In the genomic region with DNA sequence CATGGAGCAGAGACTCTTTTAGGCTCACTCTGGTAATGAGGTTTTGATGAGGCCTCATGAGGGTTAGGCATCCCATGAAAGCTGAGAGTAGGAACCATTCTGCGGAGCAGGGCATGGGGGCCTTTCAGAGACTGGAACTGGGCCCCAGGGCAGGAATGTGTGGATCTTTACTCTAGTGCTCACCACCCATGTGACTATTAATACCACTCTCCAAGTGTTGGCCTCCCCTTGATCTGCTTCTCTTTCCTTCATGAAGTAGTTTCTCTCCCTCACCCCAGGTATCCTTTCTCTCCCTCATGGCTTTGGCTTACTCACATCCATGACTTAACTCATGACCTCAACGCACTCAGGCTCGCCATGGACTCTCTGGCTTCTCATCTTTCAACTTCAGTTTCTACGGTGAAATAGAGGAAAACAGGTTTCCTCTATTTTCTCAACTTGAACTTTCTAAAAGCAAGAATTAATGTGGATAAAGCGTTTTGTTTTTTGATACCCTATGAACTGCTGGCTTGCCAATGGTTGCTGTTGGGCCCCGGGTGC, we compare ENCODE assay signal across 24 cellular contexts. TPM values are rescaled to one million over a fixed set of nuclear protein-coding genes. Genes with fewer than 3 reads are reported as not detected.
A peak's percentile ranks its signal among the peaks of the same experiment; 100 is the strongest.
DNase-seq lines count a peak whose midpoint lies in the region; ATAC-seq and TF ChIP-seq lines count a peak whose summit lies in the region.
"Had no signal": no experiment of that assay in that cellular context is flagged by ENCODE, and none has a peak within 500 bp of the region (broad histone marks: within the 10 kb centered on the region; RNA-seq: fewer than 3 reads in every experiment).

No MANE protein-coding gene starts in this region.

- H3K4me1 Mint-ChIP-seq in GM23338 (peaks cover 9% of the 10 kb centered on the region), osteocyte (ENCODE audit: unreplicated experiment) (no peaks in the 10 kb centered on the region)

- no peak overlapping the region for H2BK15ac ChIP-seq in mesenchymal stem cell (ENCODE audit: low read depth, poor library complexity, severe bottlenecking)

- no peak overlapping the region for H2BK5ac ChIP-seq in mesenchymal stem cell (ENCODE audit: low read depth, low read length, poor library complexity, severe bottlenecking)

- no peaks in the 10 kb centered on the region for H3K79me2 ChIP-seq in GM23338 (replicated peaks; ENCODE audit: insufficient read depth)

- no peak overlapping the region for H3K14ac ChIP-seq in mesenchymal stem cell (ENCODE audit: low read length in 2 of 2)

- H3K4me2 ChIP-seq in BLaER1 (peak overlapping the region; percentile 61), GM23338 (no peak overlapping the region), mesenchymal stem cell (ENCODE audit: low read length, poor library complexity, severe bottlenecking) (no peak overlapping the region)
- H3K4me2 ChIP-seq: A549, SK-N-SH had no signal

- H3K9me3 ChIP-seq in BLaER1 = no peaks in the 10 kb centered on the region
- no peaks in the 10 kb centered on the region for H3K9me3 ChIP-seq in mesenchymal stem cell (ENCODE audit: control insufficient read depth, low read length)
- H3K9me3 ChIP-seq: A549, SK-N-SH had no signal

- DNase-seq in GM23338 (ENCODE audit: low spot score) (no peak), choroid plexus epithelial cell (ENCODE audit: low read depth) (peak; percentile 26), osteocyte (ENCODE audit: extremely low spot score, unreplicated experiment) (peak; percentile 53), mesenchymal stem cell (no peak), superior temporal gyrus (ENCODE audit: extremely low spot score) (no peak)
- DNase-seq in activated effector memory CD4-positive, alpha-beta T cell treated with Interleukin-2 at 50 U/mL for 16 hours = no peak
- DNase-seq: C1 segment of cervical spinal cord, COR-L47, DMS153, GM23248, HCEC 1CT, IMR-90, MM.1S, NCI-H1092, NCI-H1436 treated with DMSO at 0.1 percent for 48 hours, NCI-H2029 treated with DMSO at 0.1 percent for 48 hours, NCI-H2171, NCI-H526 treated with DMSO at 0.1 percent for 48 hours, RPMI8226, SHP77 treated with DMSO at 0.1 percent for 48 hours, SK-N-SH had no signal

- no peaks in the 10 kb centered on the region for H3K9me2 ChIP-seq in GM23338 (ENCODE audit: insufficient read depth)
- H3K9me2 ChIP-seq: SK-N-SH had no signal

- H4K8ac ChIP-seq in mesenchymal stem cell (ENCODE audit: low read length) = no peak overlapping the region

- H3K27ac ChIP-seq in BLaER1 (no peak overlapping the region), GM23338 (ENCODE audit: low read depth) (no peak overlapping the region), mesenchymal stem cell (ENCODE audit: low read length, poor library complexity, severe bottlenecking) (no peak overlapping the region)
- H3K27ac ChIP-seq: A549, GM23248 had no signal

- no peak overlapping the region for H3K4me3 ChIP-seq in BLaER1
- H3K4me3 ChIP-seq in GM23338 = no peak overlapping the region
- no peak overlapping the region for H3K4me3 ChIP-seq in choroid plexus epithelial cell (ENCODE audit: low read depth, low read length)
- H3K4me3 ChIP-seq in mesenchymal stem cell (ENCODE audit: insufficient read depth in 1 of 2, low read depth in 1 of 2, low read length in 2 of 2) = no peak overlapping the region
- H3K4me3 ChIP-seq: A549, GM12878, GM23248 had no signal

- no peaks in the 10 kb centered on the region for H3F3A ChIP-seq in GM23338 (replicated peaks; ENCODE audit: low read depth)

- TF ChIP-seq CTCF in GM23338 (conservative IDR thresholded peaks at IDR 0.05; ENCODE audit: low read depth in 2 of 2) = no peak
- TF ChIP-seq CTCF in choroid plexus epithelial cell (conservative IDR thresholded peaks at IDR 0.05; ENCODE audit: low read depth, low read length) = no peak
- TF ChIP-seq CTCF in osteocyte (IDR thresholded peaks at IDR 0.05) = no peak

- no peak overlapping the region for H4K91ac ChIP-seq in mesenchymal stem cell (ENCODE audit: low read length)

- no peak for ATAC-seq in GM23338
- ATAC-seq: A549, GM12878 had no signal

- H3K27ac Mint-ChIP-seq in GM23338 = no peak overlapping the region
- H3K27ac Mint-ChIP-seq in osteocyte (ENCODE audit: unreplicated experiment) = no peak overlapping the region

- 95% methylated on average over 6 of the region's 6 CpGs for WGBS in mesenchymal stem cell

- H2AK5ac ChIP-seq in mesenchymal stem cell (ENCODE audit: low read length, severe bottlenecking) = no peak overlapping the region

- H3K27me3 ChIP-seq in BLaER1 (no peaks in the 10 kb centered on the region), GM23338 (ENCODE audit: insufficient read depth) (no peaks in the 10 kb centered on the region), mesenchymal stem cell (ENCODE audit: control insufficient read depth in 1 of 2, insufficient read depth in 1 of 2, low read length in 2 of 2) (no peaks in the 10 kb centered on the region)

- no peaks in the 10 kb centered on the region for H3K36me3 Mint-ChIP-seq in GM23338 (ENCODE audit: low read depth)
- no peaks in the 10 kb centered on the region for H3K36me3 Mint-ChIP-seq in osteocyte (ENCODE audit: unreplicated experiment)

- H3K4me1 ChIP-seq in BLaER1 (peaks cover 39% of the 10 kb centered on the region), GM23338 (ENCODE audit: insufficient read depth) (no peaks in the 10 kb centered on the region; the same call in 1 of the 2 replicates), mesenchymal stem cell (ENCODE audit: control insufficient read depth, insufficient read depth, low read depth, low read length) (no peaks in the 10 kb centered on the region)

- H3K9ac ChIP-seq in BLaER1 (no peak overlapping the region), mesenchymal stem cell (ENCODE audit: low read length) (no peak overlapping the region)
- H3K9ac ChIP-seq: GM23248, SK-N-SH had no signal

- H3K4me3 Mint-ChIP-seq in GM23338 (no peak overlapping the region), osteocyte (ENCODE audit: unreplicated experiment) (no peak overlapping the region)

- no peak overlapping the region for H2BK12ac ChIP-seq in mesenchymal stem cell (ENCODE audit: low read length in 2 of 2)

- H3K9me3 Mint-ChIP-seq in GM23338 (no peaks in the 10 kb centered on the region), osteocyte (ENCODE audit: unreplicated experiment) (no peaks in the 10 kb centered on the region)

- H3K23ac ChIP-seq in mesenchymal stem cell (ENCODE audit: low read length in 2 of 2) = no peak overlapping the region

- H3K79me1 ChIP-seq in mesenchymal stem cell (replicated peaks; ENCODE audit: low read length, poor library complexity, severe bottlenecking) = no peaks in the 10 kb centered on the region

- H4K20me1 ChIP-seq in BLaER1 (no peaks in the 10 kb centered on the region), GM23338 (replicated peaks; ENCODE audit: insufficient read depth) (no peaks in the 10 kb centered on the region)

- no peaks in the 10 kb centered on the region for H3K36me3 ChIP-seq in BLaER1
- H3K36me3 ChIP-seq in GM23338 (ENCODE audit: insufficient read depth) = no peaks in the 10 kb centered on the region
- no peaks in the 10 kb centered on the region for H3K36me3 ChIP-seq in mesenchymal stem cell (ENCODE audit: control insufficient read depth in 1 of 2, insufficient read depth in 2 of 2, low read depth in 1 of 2, low read length in 2 of 2)

- no peak overlapping the region for H3K4ac ChIP-seq in mesenchymal stem cell (ENCODE audit: low read depth in 1 of 2, low read length in 2 of 2)

- no peak overlapping the region for H3K18ac ChIP-seq in mesenchymal stem cell (ENCODE audit: low read depth in 1 of 2, low read length in 2 of 2)

- H2AFZ ChIP-seq in GM23338 (peak overlapping the region; percentile 14; the same call in 1 of the 2 replicates), mesenchymal stem cell (ENCODE audit: low read depth, low read length) (no peak overlapping the region)
- H2AFZ ChIP-seq: GM23248 had no signal

- H2BK120ac ChIP-seq in mesenchymal stem cell (ENCODE audit: low read depth, low read length) = no peak overlapping the region

- peaks cover 1% of the 10 kb centered on the region for H3K27me3 Mint-ChIP-seq in GM23338 (ENCODE audit: insufficient read depth, low read depth, poor library complexity)
- H3K27me3 Mint-ChIP-seq in osteocyte (ENCODE audit: unreplicated experiment) = no peaks in the 10 kb centered on the region

TF ChIP-seq in GM23338, 12 proteins besides CTCF, POLR2A, EP300 and RAD21 (continues in another document):
- TF ChIP-seq ZNF331 (CRISPR knock-in tag; IDR thresholded peaks at IDR 0.05; ENCODE audit: low read depth) (no peak), NANOG (IDR thresholded peaks at IDR 0.05; ENCODE audit: borderline replicate concordance) (no peak), CREB1 (CRISPR knock-in tag; IDR thresholded peaks at IDR 0.05; ENCODE audit: low read depth) (no peak), POLR2AphosphoS5 (IDR thresholded peaks at IDR 0.05; ENCODE audit: low read depth) (no peak), EZH2phosphoT487 (IDR thresholded peaks at IDR 0.05; ENCODE audit: unreplicated experiment) (no peak), STAT1 (IDR thresholded peaks at IDR 0.05; ENCODE audit: unreplicated experiment) (no peak)
- TF ChIP-seq, protein P1, sequence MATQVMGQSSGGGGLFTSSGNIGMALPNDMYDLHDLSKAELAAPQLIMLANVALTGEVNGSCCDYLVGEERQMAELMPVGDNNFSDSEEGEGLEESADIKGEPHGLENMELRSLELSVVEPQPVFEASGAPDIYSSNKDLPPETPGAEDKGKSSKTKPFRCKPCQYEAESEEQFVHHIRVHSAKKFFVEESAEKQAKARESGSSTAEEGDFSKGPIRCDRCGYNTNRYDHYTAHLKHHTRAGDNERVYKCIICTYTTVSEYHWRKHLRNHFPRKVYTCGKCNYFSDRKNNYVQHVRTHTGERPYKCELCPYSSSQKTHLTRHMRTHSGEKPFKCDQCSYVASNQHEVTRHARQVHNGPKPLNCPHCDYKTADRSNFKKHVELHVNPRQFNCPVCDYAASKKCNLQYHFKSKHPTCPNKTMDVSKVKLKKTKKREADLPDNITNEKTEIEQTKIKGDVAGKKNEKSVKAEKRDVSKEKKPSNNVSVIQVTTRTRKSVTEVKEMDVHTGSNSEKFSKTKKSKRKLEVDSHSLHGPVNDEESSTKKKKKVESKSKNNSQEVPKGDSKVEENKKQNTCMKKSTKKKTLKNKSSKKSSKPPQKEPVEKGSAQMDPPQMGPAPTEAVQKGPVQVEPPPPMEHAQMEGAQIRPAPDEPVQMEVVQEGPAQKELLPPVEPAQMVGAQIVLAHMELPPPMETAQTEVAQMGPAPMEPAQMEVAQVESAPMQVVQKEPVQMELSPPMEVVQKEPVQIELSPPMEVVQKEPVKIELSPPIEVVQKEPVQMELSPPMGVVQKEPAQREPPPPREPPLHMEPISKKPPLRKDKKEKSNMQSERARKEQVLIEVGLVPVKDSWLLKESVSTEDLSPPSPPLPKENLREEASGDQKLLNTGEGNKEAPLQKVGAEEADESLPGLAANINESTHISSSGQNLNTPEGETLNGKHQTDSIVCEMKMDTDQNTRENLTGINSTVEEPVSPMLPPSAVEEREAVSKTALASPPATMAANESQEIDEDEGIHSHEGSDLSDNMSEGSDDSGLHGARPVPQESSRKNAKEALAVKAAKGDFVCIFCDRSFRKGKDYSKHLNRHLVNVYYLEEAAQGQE (IDR thresholded peaks at IDR 0.05; ENCODE audit: unreplicated experiment) = no peak

RNA-seq across cellular contexts. Expression of a gene that starts 50.5 kb away (rescaled TPM):
- 25.9 and 30.8 TPM in 2 replicates for total RNA-seq in GM23338 (2014; rRNA removed; shearing (Covaris generic))
- 36.2 and 39.5 TPM in 2 replicates for polyA plus RNA-seq in GM23338 (2016; fragmentation: Nextera tagmentation; extraction: Ambion mirVana)
- total RNA-seq in osteocyte = 43.3 and 45.3 TPM in 2 replicates
- 46.4 TPM for polyA plus RNA-seq in mesenchymal stem cell (2013, experiment 1 of 2)
- 48.5 TPM for polyA plus RNA-seq in mesenchymal stem cell (2013, experiment 2 of 2)

Comparison
In these comparisons a context has a peak if more than half of its experiments do, and no peak if none do; other contexts are left out.
1. DNase-seq: peak in choroid plexus epithelial cell (single experiment) and osteocyte (single experiment); none in GM23338 (single experiment), mesenchymal stem cell (single experiment), superior temporal gyrus (single experiment) and activated effector memory CD4-positive, alpha-beta T cell treated with Interleukin-2 at 50 U/mL for 16 hours (single experiment).